8 cellular contexts compared by ENCODE assay signal in the genomic region with DNA sequence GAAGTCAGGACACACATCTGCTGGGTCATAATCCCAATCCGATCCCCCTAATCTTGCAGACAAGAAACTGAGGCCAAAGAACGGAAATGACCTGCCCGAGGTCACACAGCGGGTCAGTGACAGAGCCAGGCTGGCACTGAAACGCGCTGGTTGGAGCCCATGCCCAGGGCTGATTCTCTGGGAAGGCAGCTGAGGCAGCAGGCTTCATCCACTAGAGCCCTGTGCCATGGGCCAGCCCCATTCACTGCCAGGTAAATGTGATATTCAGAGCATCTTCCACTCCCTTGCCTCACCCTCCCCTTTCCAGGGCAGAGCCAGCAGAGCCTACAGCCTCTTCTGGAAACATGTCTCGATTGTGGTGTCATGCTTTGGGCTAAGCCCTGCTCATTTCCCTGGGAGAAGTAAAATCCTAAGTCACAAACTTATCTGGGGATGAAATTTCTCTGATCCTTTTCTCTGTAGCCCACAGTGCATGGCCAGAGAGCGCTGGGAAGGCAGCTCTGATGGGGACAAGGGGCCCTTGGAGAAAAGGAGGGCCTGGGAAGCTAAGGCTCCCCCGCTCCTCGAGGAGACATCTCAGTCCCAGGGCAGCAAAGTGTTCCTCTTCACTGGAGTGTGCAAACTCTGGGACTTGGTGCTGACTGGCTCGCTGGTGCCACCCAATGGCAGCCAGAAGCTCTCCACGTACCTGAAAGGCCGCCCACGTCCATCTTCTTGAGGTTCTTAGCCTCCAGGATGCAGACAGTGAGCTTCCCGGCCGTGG.
DNase-seq lines count a peak whose midpoint lies in the region; ATAC-seq and TF ChIP-seq lines count a peak whose summit lies in the region.

No MANE protein-coding gene starts in this region.

- peak overlapping the region; percentile 5 for H3K27ac ChIP-seq in RWPE2 (ENCODE audit: poor library complexity, severe bottlenecking)
- no peak overlapping the region for H3K27ac ChIP-seq in lower lobe of right lung
- no peak overlapping the region for H3K27ac ChIP-seq in suprapubic skin

- TF ChIP-seq POLR2A in suprapubic skin (IDR thresholded peaks at IDR 0.05) = no peak

- no peak for TF ChIP-seq EP300 in suprapubic skin (IDR thresholded peaks at IDR 0.05)

- ATAC-seq in RWPE2 (ENCODE audit: low read depth) = peak; percentile 97
- peak; percentile 73 to 87 for ATAC-seq in lower lobe of right lung

- H3K36me3 ChIP-seq in RWPE2 (ENCODE audit: low read depth) (no peaks in the 10 kb centered on the region), lower lobe of right lung (no peaks in the 10 kb centered on the region), suprapubic skin (peaks cover 7% of the 10 kb centered on the region)

- H3K4me1 ChIP-seq in RWPE2 (ENCODE audit: insufficient read depth, poor library complexity, severe bottlenecking) = peaks cover 4% of the 10 kb centered on the region
- H3K4me1 ChIP-seq in lower lobe of right lung = no peaks in the 10 kb centered on the region
- H3K4me1 ChIP-seq in suprapubic skin = no peaks in the 10 kb centered on the region

- no peak overlapping the region for H3K4me3 ChIP-seq in RWPE2 (ENCODE audit: severe bottlenecking)
- H3K4me3 ChIP-seq in lower lobe of right lung = no peak overlapping the region
- H3K4me3 ChIP-seq in suprapubic skin = no peak overlapping the region

- TF ChIP-seq CTCF in RWPE2 (IDR thresholded peaks at IDR 0.05; ENCODE audit: poor library complexity, severe bottlenecking) (peak; percentile 94), lower lobe of right lung (IDR thresholded peaks at IDR 0.05) (peak; percentile 65), suprapubic skin (IDR thresholded peaks at IDR 0.05) (peak; percentile 49 to 84)

- intact Hi-C loops in lower lobe of right lung (cut with DNase I) = no loop called here

- H3K9me3 ChIP-seq in RWPE2 (ENCODE audit: severe bottlenecking) (no peaks in the 10 kb centered on the region), lower lobe of right lung (no peaks in the 10 kb centered on the region), suprapubic skin (no peaks in the 10 kb centered on the region)

- DNase-seq in SHP77 (lab: John Stamatoyannopoulos, UW) (peak; percentile 14 to 57), SHP77 treated with DMSO at 0.1 percent for 48 hours (lab: John Stamatoyannopoulos, UW) (no peak), HuH-7.5 (ENCODE audit: low spot score) (peak; percentile 72), RWPE2 (ENCODE audit: low spot score) (no peak), dedifferentiated amniotic fluid mesenchymal stem cell (ENCODE audit: extremely low spot score) (peak; percentile 68), lower lobe of right lung (peak; percentile 61), suprapubic skin (ENCODE audit: low spot score in 2 of 2) (no peak)
- DNase-seq in activated CD4-positive, CD25-positive, alpha-beta regulatory T cell (lab: John Stamatoyannopoulos, UW) = no peak

- 41% methylated on average over 16 of the region's 16 CpGs for WGBS in suprapubic skin

- H3K27me3 ChIP-seq in RWPE2 (ENCODE audit: insufficient read depth, poor library complexity, severe bottlenecking) (no peaks in the 10 kb centered on the region), lower lobe of right lung (ENCODE audit: low read depth) (peaks cover 11% of the 10 kb centered on the region), suprapubic skin (no peaks in the 10 kb centered on the region)

Comparison
In these comparisons a context has a peak if more than half of its experiments do, and no peak if none do; other contexts are left out.
1. DNase-seq: peak in SHP77 (2 of 2), HuH-7.5 (single experiment), dedifferentiated amniotic fluid mesenchymal stem cell (single experiment) and lower lobe of right lung (single experiment); none in SHP77 treated with DMSO at 0.1 percent for 48 hours (single experiment), RWPE2 (single experiment), suprapubic skin (0 of 2) and activated CD4-positive, CD25-positive, alpha-beta regulatory T cell (0 of 4).
2. Peak in every context shown above with its lines, with median percentiles within 50 percentile points of each other: CTCF ChIP-seq.